In the genomic region with DNA sequence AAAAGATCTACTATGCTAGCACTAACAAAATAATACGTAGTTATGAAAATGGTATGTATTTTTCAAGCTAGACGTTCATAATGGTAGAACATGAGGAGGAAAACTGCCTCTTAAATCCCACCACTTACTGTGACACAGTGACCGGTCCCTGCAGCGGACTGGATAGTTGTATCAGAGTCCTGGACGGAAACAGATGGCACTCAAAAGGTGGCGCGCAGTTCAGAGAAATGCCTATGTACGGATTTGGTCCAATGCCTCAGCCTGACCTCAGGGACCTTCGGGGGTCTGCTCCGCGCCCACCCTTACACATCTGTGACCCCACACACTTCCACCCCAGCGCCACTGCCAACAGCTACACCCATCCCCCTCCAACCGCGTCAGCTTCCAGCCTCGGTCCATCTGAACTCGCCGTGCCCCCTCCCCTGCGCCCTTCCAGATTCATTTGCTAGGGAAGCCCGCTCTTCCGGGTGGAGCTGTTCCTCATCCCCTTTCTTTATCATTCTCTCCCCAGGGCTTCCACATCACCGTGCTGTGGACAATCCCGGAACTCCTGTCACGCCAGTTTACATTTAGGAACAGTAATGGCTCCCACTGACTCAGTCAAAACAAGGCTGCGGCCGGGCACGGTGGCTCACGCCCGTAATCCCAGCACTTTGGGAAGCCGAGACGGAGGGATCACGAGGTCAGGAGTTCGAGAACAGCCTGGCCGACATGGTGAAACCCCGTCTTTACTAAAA, we compare ENCODE assay signal across 2 cellular contexts.
TF ChIP-seq lines count a peak whose summit lies in the region.

No MANE protein-coding gene starts in this region.

TF ChIP-seq in Ishikawa, 13 proteins besides CTCF, POLR2A, EP300 and RAD21:
- no peak for TF ChIP-seq EGR1 (IDR thresholded peaks at IDR 0.05)
- peak; percentile 6; the same call in 1 of the 2 replicates for TF ChIP-seq TCF12 (IDR thresholded peaks at IDR 0.05; ENCODE audit: low read depth)
- peak; percentile 85 for TF ChIP-seq YY1 (IDR thresholded peaks at IDR 0.05; ENCODE audit: low read depth)

TF ChIP-seq in HepG2, 621 proteins besides CTCF, POLR2A, EP300 and RAD21 (continues in another document):
- TF ChIP-seq, protein P1, sequence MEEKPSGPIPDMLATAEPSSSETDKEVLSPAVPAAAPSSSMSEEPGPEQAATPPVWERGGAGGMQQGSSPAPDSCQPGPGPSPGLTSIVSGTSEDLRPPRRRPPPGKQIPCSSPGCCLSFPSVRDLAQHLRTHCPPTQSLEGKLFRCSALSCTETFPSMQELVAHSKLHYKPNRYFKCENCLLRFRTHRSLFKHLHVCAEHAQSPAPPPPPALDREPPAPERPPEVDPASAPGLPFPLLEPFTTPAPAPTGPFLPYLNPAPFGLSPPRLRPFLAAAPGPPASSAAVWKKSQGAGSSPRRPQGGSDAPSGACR (CRISPR knock-in tag; IDR thresholded peaks at IDR 0.05), result peak; percentile 18; the same call in 1 of the 2 replicates
- TF ChIP-seq, protein P2, sequence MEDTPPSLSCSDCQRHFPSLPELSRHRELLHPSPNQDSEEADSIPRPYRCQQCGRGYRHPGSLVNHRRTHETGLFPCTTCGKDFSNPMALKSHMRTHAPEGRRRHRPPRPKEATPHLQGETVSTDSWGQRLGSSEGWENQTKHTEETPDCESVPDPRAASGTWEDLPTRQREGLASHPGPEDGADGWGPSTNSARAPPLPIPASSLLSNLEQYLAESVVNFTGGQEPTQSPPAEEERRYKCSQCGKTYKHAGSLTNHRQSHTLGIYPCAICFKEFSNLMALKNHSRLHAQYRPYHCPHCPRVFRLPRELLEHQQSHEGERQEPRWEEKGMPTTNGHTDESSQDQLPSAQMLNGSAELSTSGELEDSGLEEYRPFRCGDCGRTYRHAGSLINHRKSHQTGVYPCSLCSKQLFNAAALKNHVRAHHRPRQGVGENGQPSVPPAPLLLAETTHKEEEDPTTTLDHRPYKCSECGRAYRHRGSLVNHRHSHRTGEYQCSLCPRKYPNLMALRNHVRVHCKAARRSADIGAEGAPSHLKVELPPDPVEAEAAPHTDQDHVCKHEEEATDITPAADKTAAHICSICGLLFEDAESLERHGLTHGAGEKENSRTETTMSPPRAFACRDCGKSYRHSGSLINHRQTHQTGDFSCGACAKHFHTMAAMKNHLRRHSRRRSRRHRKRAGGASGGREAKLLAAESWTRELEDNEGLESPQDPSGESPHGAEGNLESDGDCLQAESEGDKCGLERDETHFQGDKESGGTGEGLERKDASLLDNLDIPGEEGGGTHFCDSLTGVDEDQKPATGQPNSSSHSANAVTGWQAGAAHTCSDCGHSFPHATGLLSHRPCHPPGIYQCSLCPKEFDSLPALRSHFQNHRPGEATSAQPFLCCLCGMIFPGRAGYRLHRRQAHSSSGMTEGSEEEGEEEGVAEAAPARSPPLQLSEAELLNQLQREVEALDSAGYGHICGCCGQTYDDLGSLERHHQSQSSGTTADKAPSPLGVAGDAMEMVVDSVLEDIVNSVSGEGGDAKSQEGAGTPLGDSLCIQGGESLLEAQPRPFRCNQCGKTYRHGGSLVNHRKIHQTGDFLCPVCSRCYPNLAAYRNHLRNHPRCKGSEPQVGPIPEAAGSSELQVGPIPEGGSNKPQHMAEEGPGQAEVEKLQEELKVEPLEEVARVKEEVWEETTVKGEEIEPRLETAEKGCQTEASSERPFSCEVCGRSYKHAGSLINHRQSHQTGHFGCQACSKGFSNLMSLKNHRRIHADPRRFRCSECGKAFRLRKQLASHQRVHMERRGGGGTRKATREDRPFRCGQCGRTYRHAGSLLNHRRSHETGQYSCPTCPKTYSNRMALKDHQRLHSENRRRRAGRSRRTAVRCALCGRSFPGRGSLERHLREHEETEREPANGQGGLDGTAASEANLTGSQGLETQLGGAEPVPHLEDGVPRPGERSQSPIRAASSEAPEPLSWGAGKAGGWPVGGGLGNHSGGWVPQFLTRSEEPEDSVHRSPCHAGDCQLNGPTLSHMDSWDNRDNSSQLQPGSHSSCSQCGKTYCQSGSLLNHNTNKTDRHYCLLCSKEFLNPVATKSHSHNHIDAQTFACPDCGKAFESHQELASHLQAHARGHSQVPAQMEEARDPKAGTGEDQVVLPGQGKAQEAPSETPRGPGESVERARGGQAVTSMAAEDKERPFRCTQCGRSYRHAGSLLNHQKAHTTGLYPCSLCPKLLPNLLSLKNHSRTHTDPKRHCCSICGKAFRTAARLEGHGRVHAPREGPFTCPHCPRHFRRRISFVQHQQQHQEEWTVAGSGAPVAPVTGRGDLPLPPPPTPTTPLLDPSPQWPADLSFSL (CRISPR knock-in tag; IDR thresholded peaks at IDR 0.05), result 0 out of 2 replicates have a peak, but pooled peaks have one; percentile 35
- no peak for TF ChIP-seq CBX5 (CRISPR knock-in tag; IDR thresholded peaks at IDR 0.05; ENCODE audit: borderline replicate concordance)
- 0 out of 2 replicates have a peak, but pooled peaks have one; percentile 22 for TF ChIP-seq MAF1 (CRISPR knock-in tag; IDR thresholded peaks at IDR 0.05; ENCODE audit: borderline replicate concordance)
- TF ChIP-seq, protein P3, sequence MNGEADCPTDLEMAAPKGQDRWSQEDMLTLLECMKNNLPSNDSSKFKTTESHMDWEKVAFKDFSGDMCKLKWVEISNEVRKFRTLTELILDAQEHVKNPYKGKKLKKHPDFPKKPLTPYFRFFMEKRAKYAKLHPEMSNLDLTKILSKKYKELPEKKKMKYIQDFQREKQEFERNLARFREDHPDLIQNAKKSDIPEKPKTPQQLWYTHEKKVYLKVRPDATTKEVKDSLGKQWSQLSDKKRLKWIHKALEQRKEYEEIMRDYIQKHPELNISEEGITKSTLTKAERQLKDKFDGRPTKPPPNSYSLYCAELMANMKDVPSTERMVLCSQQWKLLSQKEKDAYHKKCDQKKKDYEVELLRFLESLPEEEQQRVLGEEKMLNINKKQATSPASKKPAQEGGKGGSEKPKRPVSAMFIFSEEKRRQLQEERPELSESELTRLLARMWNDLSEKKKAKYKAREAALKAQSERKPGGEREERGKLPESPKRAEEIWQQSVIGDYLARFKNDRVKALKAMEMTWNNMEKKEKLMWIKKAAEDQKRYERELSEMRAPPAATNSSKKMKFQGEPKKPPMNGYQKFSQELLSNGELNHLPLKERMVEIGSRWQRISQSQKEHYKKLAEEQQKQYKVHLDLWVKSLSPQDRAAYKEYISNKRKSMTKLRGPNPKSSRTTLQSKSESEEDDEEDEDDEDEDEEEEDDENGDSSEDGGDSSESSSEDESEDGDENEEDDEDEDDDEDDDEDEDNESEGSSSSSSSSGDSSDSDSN (CRISPR knock-in tag; IDR thresholded peaks at IDR 0.05), result 0 out of 2 replicates have a peak, but pooled peaks have one; percentile 3
- peak; percentile 45; the same call in 1 of the 2 replicates for TF ChIP-seq ZNF558 (CRISPR knock-in tag; IDR thresholded peaks at IDR 0.05; ENCODE audit: borderline replicate concordance)
- TF ChIP-seq MYC (CRISPR knock-in tag; IDR thresholded peaks at IDR 0.05; ENCODE audit: borderline replicate concordance), result no peak
- TF ChIP-seq ZNF501 (CRISPR knock-in tag; IDR thresholded peaks at IDR 0.05), result peak; percentile 81
- no peak for TF ChIP-seq ZNF709 (CRISPR knock-in tag; IDR thresholded peaks at IDR 0.05)
- TF ChIP-seq SIN3B (IDR thresholded peaks at IDR 0.05; ENCODE audit: low read length), result no peak
- TF ChIP-seq IRX3 (CRISPR knock-in tag; IDR thresholded peaks at IDR 0.05; ENCODE audit: borderline replicate concordance, low read depth), result no peak
- TF ChIP-seq HNRNPUL1 (IDR thresholded peaks at IDR 0.05; ENCODE audit: low read depth, low read length), result no peak
- TF ChIP-seq SALL1 (CRISPR knock-in tag; IDR thresholded peaks at IDR 0.05), result 0 out of 2 replicates have a peak, but pooled peaks have one; percentile 9
- no peak for TF ChIP-seq STAT5B (CRISPR knock-in tag; IDR thresholded peaks at IDR 0.05)
- no peak for TF ChIP-seq KDM4B (CRISPR knock-in tag; IDR thresholded peaks at IDR 0.05)
- TF ChIP-seq, protein P4, sequence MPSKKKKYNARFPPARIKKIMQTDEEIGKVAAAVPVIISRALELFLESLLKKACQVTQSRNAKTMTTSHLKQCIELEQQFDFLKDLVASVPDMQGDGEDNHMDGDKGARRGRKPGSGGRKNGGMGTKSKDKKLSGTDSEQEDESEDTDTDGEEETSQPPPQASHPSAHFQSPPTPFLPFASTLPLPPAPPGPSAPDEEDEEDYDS (CRISPR knock-in tag; IDR thresholded peaks at IDR 0.05), result no peak
- TF ChIP-seq, protein P5, sequence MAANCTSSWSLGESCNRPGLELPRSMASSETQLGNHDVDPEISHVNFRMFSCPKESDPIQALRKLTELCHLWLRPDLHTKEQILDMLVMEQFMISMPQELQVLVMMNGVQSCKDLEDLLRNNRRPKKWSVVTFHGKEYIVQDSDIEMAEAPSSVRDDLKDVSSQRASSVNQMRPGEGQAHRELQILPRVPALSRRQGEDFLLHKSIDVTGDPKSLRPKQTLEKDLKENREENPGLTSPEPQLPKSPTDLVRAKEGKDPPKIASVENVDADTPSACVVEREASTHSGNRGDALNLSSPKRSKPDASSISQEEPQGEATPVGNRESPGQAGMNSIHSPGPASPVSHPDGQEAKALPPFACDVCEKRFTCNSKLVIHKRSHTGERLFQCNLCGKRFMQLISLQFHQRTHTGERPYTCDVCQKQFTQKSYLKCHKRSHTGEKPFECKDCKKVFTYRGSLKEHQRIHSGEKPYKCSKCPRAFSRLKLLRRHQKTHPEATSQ (CRISPR knock-in tag; IDR thresholded peaks at IDR 0.05; ENCODE audit: borderline replicate concordance), result 0 out of 2 replicates have a peak, but pooled peaks have one; percentile 0
- peak; percentile 72 for TF ChIP-seq SAP130 (CRISPR knock-in tag; IDR thresholded peaks at IDR 0.05; ENCODE audit: low read depth)
- TF ChIP-seq, protein P6, sequence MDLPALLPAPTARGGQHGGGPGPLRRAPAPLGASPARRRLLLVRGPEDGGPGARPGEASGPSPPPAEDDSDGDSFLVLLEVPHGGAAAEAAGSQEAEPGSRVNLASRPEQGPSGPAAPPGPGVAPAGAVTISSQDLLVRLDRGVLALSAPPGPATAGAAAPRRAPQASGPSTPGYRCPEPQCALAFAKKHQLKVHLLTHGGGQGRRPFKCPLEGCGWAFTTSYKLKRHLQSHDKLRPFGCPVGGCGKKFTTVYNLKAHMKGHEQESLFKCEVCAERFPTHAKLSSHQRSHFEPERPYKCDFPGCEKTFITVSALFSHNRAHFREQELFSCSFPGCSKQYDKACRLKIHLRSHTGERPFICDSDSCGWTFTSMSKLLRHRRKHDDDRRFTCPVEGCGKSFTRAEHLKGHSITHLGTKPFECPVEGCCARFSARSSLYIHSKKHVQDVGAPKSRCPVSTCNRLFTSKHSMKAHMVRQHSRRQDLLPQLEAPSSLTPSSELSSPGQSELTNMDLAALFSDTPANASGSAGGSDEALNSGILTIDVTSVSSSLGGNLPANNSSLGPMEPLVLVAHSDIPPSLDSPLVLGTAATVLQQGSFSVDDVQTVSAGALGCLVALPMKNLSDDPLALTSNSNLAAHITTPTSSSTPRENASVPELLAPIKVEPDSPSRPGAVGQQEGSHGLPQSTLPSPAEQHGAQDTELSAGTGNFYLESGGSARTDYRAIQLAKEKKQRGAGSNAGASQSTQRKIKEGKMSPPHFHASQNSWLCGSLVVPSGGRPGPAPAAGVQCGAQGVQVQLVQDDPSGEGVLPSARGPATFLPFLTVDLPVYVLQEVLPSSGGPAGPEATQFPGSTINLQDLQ (CRISPR knock-in tag; IDR thresholded peaks at IDR 0.05), result peak; percentile 43; the same call in 1 of the 2 replicates
- TF ChIP-seq SNAPC2 (CRISPR knock-in tag; IDR thresholded peaks at IDR 0.05), result 0 out of 2 replicates have a peak, but pooled peaks have one; percentile 11
- TF ChIP-seq SKI (IDR thresholded peaks at IDR 0.05; ENCODE audit: partially characterized antibody), result no peak
- TF ChIP-seq, protein P7, sequence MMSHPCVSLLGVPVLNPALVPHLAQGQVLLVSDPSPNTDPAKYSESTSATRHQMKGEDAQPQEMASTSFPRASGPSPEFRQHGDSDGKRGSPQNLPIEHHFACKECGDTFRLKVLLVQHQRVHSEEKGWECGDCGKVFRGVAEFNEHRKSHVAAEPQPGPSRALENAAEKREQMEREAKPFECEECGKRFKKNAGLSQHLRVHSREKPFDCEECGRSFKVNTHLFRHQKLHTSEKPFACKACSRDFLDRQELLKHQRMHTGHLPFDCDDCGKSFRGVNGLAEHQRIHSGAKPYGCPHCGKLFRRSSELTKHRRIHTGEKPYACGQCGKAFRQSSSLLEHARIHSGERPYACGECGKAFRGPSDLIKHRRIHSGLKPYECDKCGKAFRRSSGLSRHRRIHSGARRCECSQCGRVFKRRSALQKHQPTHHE (CRISPR knock-in tag; IDR thresholded peaks at IDR 0.05; ENCODE audit: borderline replicate concordance), result 0 out of 2 replicates have a peak, but pooled peaks have one; percentile 15
- TF ChIP-seq, protein P8, sequence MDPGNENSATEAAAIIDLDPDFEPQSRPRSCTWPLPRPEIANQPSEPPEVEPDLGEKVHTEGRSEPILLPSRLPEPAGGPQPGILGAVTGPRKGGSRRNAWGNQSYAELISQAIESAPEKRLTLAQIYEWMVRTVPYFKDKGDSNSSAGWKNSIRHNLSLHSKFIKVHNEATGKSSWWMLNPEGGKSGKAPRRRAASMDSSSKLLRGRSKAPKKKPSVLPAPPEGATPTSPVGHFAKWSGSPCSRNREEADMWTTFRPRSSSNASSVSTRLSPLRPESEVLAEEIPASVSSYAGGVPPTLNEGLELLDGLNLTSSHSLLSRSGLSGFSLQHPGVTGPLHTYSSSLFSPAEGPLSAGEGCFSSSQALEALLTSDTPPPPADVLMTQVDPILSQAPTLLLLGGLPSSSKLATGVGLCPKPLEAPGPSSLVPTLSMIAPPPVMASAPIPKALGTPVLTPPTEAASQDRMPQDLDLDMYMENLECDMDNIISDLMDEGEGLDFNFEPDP (CRISPR knock-in tag; conservative IDR thresholded peaks at IDR 0.05), result 0 out of 2 replicates have a peak, but pooled peaks have one; percentile 51
- TF ChIP-seq, protein P9, sequence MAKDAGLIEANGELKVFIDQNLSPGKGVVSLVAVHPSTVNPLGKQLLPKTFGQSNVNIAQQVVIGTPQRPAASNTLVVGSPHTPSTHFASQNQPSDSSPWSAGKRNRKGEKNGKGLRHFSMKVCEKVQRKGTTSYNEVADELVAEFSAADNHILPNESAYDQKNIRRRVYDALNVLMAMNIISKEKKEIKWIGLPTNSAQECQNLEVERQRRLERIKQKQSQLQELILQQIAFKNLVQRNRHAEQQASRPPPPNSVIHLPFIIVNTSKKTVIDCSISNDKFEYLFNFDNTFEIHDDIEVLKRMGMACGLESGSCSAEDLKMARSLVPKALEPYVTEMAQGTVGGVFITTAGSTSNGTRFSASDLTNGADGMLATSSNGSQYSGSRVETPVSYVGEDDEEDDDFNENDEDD (CRISPR knock-in tag; IDR thresholded peaks at IDR 0.05; ENCODE audit: borderline replicate concordance), result peak; percentile 47; the same call in 1 of the 2 replicates
- TF ChIP-seq ZC3H4 (CRISPR knock-in tag; IDR thresholded peaks at IDR 0.05; ENCODE audit: borderline replicate concordance), result 0 out of 2 replicates have a peak, but pooled peaks have one; percentile 38
- peak; percentile 69; the same call in 1 of the 2 replicates for TF ChIP-seq ZNF460 (CRISPR knock-in tag; IDR thresholded peaks at IDR 0.05; ENCODE audit: borderline replicate concordance)
- TF ChIP-seq ZNF7 (CRISPR knock-in tag; IDR thresholded peaks at IDR 0.05), result 0 out of 2 replicates have a peak, but pooled peaks have one; percentile 56
- TF ChIP-seq ZBTB7B (CRISPR knock-in tag; IDR thresholded peaks at IDR 0.05), result no peak
- TF ChIP-seq ZNF605 (CRISPR knock-in tag; IDR thresholded peaks at IDR 0.05), result peak; percentile 4; the same call in 1 of the 2 replicates
